1 cellular context compared by ENCODE assay signal in genomic region chr12:15206338-15206737, GRCh38.
TF ChIP-seq lines count a peak whose summit lies in the region.

No MANE protein-coding gene starts in this region.

TF ChIP-seq in WTC11, 78 proteins besides CTCF, POLR2A, EP300 and RAD21 (continued from another document):
- TF ChIP-seq SP1 (CRISPR knock-in tag; conservative IDR thresholded peaks at IDR 0.05) (no peak), PRRX2 (CRISPR knock-in tag; IDR thresholded peaks at IDR 0.05) (no peak), SMAD4 (CRISPR knock-in tag; IDR thresholded peaks at IDR 0.05) (no peak), TCF7 (CRISPR knock-in tag; IDR thresholded peaks at IDR 0.05; ENCODE audit: low read depth) (no peak), ARID4B (CRISPR knock-in tag; IDR thresholded peaks at IDR 0.05; ENCODE audit: borderline replicate concordance) (no peak), CREB1 (CRISPR knock-in tag; IDR thresholded peaks at IDR 0.05) (no peak), MLX (CRISPR knock-in tag; IDR thresholded peaks at IDR 0.05) (no peak), ZBTB21 (CRISPR knock-in tag; IDR thresholded peaks at IDR 0.05; ENCODE audit: borderline replicate concordance) (no peak), TEAD4 (CRISPR knock-in tag; IDR thresholded peaks at IDR 0.05) (no peak), ZNF232 (CRISPR knock-in tag; IDR thresholded peaks at IDR 0.05) (no peak), FOXP1 (CRISPR knock-in tag; IDR thresholded peaks at IDR 0.05; ENCODE audit: borderline replicate concordance) (no peak), CDX4 (CRISPR knock-in tag; IDR thresholded peaks at IDR 0.05; ENCODE audit: borderline replicate concordance) (no peak)
- TF ChIP-seq, protein P1, sequence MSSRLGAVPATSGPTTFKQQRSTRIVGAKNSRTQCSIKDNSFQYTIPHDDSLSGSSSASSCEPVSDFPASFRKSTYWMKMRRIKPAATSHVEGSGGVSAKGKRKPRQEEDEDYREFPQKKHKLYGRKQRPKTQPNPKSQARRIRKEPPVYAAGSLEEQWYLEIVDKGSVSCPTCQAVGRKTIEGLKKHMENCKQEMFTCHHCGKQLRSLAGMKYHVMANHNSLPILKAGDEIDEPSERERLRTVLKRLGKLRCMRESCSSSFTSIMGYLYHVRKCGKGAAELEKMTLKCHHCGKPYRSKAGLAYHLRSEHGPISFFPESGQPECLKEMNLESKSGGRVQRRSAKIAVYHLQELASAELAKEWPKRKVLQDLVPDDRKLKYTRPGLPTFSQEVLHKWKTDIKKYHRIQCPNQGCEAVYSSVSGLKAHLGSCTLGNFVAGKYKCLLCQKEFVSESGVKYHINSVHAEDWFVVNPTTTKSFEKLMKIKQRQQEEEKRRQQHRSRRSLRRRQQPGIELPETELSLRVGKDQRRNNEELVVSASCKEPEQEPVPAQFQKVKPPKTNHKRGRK (CRISPR knock-in tag; IDR thresholded peaks at IDR 0.05; ENCODE audit: borderline replicate concordance) = no peak
- TF ChIP-seq, protein P2, sequence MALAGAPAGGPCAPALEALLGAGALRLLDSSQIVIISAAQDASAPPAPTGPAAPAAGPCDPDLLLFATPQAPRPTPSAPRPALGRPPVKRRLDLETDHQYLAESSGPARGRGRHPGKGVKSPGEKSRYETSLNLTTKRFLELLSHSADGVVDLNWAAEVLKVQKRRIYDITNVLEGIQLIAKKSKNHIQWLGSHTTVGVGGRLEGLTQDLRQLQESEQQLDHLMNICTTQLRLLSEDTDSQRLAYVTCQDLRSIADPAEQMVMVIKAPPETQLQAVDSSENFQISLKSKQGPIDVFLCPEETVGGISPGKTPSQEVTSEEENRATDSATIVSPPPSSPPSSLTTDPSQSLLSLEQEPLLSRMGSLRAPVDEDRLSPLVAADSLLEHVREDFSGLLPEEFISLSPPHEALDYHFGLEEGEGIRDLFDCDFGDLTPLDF (CRISPR knock-in tag; IDR thresholded peaks at IDR 0.05) = no peak
- TF ChIP-seq, protein P3, sequence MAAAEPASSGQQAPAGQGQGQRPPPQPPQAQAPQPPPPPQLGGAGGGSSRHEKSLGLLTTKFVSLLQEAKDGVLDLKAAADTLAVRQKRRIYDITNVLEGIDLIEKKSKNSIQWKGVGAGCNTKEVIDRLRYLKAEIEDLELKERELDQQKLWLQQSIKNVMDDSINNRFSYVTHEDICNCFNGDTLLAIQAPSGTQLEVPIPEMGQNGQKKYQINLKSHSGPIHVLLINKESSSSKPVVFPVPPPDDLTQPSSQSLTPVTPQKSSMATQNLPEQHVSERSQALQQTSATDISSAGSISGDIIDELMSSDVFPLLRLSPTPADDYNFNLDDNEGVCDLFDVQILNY (CRISPR knock-in tag; IDR thresholded peaks at IDR 0.05) = no peak
